Comparison of ENCODE assay signal across 14 cellular contexts in the genomic region with DNA sequence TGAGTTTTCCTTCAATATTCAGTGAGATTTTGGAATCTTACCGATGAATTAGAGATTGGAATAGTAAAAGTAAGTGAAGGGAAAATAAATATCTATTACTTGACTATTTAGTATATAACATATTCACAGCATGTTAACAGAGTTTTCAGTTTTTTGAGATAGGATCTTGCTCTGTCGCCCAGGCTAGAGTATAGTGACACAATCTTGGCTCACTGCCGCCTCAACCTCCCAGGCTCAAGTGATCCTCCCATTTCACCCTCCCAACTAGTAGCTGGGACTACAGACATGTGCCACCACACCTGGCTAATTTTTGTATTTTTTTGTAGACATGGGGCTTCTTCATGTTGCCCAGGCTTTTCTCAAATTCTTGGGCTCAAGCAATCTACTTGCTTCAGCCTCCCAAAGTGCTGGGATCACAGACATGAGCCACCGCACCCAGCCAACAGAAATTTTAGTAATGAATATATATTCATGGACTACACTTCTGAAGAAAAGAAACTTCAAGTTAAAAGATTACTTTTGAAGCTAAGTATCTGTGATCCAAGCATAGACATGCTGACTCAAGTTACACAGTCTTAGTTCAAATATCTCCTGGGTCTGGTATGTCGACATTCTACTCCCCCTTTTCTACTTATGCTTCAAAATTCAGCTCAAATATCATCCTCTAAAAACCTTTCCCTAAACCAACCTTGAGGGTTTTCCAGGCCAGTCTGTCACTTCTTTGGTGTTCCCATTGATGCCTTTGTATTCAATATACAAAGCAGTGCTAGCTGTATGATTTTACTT. TPM values are rescaled to one million over a fixed set of nuclear protein-coding genes. Genes with fewer than 3 reads are reported as not detected.
A peak's percentile ranks its signal among the peaks of the same experiment; 100 is the strongest.
DNase-seq lines count a peak whose midpoint lies in the region; ATAC-seq and TF ChIP-seq lines count a peak whose summit lies in the region.
"Had no signal": no experiment of that assay in that cellular context is flagged by ENCODE, and none has a peak within 500 bp of the region (broad histone marks: within the 10 kb centered on the region; RNA-seq: fewer than 3 reads in every experiment).

No MANE protein-coding gene starts in this region.

- POLR2A ChIA-PET in activated CD8-positive, alpha-beta T cell treated with anti-CD3 and anti-CD28 coated beads for 36 hours (lab: Charles Lee): interaction anchor here (1.1 to 1.3 kb wide), 2 partner anchors 13 to 139 kb away, joined by 3 to 5 read pairs; a partner anchor contains a TSS
- POLR2A ChIA-PET in activated CD8-positive, alpha-beta T cell treated with anti-CD3 and anti-CD28 coated beads, Interleukin-2, amount 10 ng/mL, durations not matched to agents 7 days and 5 days (lab: Charles Lee): interaction anchor here (1.2 kb wide), 1 partner anchor 13 kb away, joined by 3 read pairs; no protein-coding TSS in a partner anchor
- POLR2A ChIA-PET in activated CD4-positive, alpha-beta memory T cell treated with anti-CD3 and anti-CD28 coated beads, Interleukin-2, amount 10 ng/mL, durations not matched to agents 7 days and 5 days (lab: Charles Lee): interaction anchor here (1.1 kb wide), 1 partner anchor 9 kb away, joined by 5 read pairs; no protein-coding TSS in a partner anchor

- ATAC-seq in activated CD8-positive, alpha-beta T cell treated with anti-CD3 and anti-CD28 coated beads for 36 hours: no peak
- no peak for ATAC-seq in activated CD8-positive, alpha-beta T cell treated with anti-CD3 and anti-CD28 coated beads, Interleukin-2, amount 10 ng/mL, durations not matched to agents 7 days and 5 days
- peak; percentile 63; the same call in 2 of the 3 replicates for ATAC-seq in RWPE2 (ENCODE audit: low read depth)
- peak; percentile 77 for ATAC-seq in sciatic nerve
- ATAC-seq: mucosa of descending colon had no signal

- H3K9me3 ChIP-seq in RWPE2 (ENCODE audit: severe bottlenecking) (no peaks in the 10 kb centered on the region), stomach (no peaks in the 10 kb centered on the region)
- H3K9me3 ChIP-seq: mucosa of descending colon had no signal

- H3K36me3 ChIP-seq in RWPE2 (ENCODE audit: low read depth): 0 out of 2 replicates have a peak, but pooled peaks cover 5% of the 10 kb centered on the region
- no peaks in the 10 kb centered on the region for H3K36me3 ChIP-seq in stomach

- no peaks in the 10 kb centered on the region for H3K27me3 ChIP-seq in RWPE2 (ENCODE audit: insufficient read depth, poor library complexity, severe bottlenecking)
- H3K27me3 ChIP-seq in stomach: no peaks in the 10 kb centered on the region

- 76 to 82% (median 79%) methylated on average over 5 of the region's 5 CpGs for WGBS in stomach, 5 donors

- no peak overlapping the region for H3K4me3 ChIP-seq in RWPE2 (ENCODE audit: severe bottlenecking)
- H3K4me3 ChIP-seq in stomach: no peak overlapping the region
- H3K4me3 ChIP-seq: mucosa of descending colon had no signal

- no peak for TF ChIP-seq POLR2A in stomach (IDR thresholded peaks at IDR 0.05)

- no peaks in the 10 kb centered on the region for H3K27me3 Mint-ChIP-seq in activated CD8-positive, alpha-beta T cell treated with anti-CD3 and anti-CD28 coated beads for 36 hours
- H3K27me3 Mint-ChIP-seq in activated CD8-positive, alpha-beta T cell treated with anti-CD3 and anti-CD28 coated beads, Interleukin-2, amount 10 ng/mL, durations not matched to agents 7 days and 5 days (ENCODE audit: low read depth): no peaks in the 10 kb centered on the region
- H3K27me3 Mint-ChIP-seq in activated CD4-positive, alpha-beta memory T cell treated with anti-CD3 and anti-CD28 coated beads, Interleukin-2, amount 10 ng/mL, durations not matched to agents 7 days and 5 days: no peaks in the 10 kb centered on the region

- DNase-seq in activated CD8-positive, alpha-beta T cell treated with anti-CD3 and anti-CD28 coated beads for 36 hours: no peak
- DNase-seq in activated CD8-positive, alpha-beta T cell treated with anti-CD3 and anti-CD28 coated beads, Interleukin-2, amount 10 ng/mL, durations not matched to agents 7 days and 5 days: no peak
- DNase-seq in RWPE2 (ENCODE audit: low spot score) (no peak), fibroblast of peridontal ligament (ENCODE audit: extremely low read depth) (peak; percentile 82), sciatic nerve (ENCODE audit: low spot score) (no peak), stomach (no peak)
- no peak for DNase-seq in activated CD4-positive, alpha-beta memory T cell treated with anti-CD3 and anti-CD28 coated beads, Interleukin-2, amount 10 ng/mL, durations not matched to agents 7 days and 5 days
- DNase-seq in activated CD8-positive, alpha-beta memory T cell treated with anti-CD3 and anti-CD28 coated beads for 24 hours: no peak
- DNase-seq: ACHN, cerebellar nuclear complex, H7, hypothalamus, mucosa of descending colon, NCI-H69 had no signal

- H3K27ac ChIP-seq in RWPE2 (ENCODE audit: poor library complexity, severe bottlenecking): no peak overlapping the region
- H3K27ac ChIP-seq in stomach: peak overlapping the region in 1 of 5 donors; percentile 14

- H3K4me1 ChIP-seq in RWPE2 (ENCODE audit: insufficient read depth, poor library complexity, severe bottlenecking) (peaks cover 23% of the 10 kb centered on the region), stomach (peaks cover 35 to 88% (median 67%) of the 10 kb centered on the region in 4 donors)

- intact Hi-C loops in activated CD8-positive, alpha-beta T cell treated with anti-CD3 and anti-CD28 coated beads for 36 hours (cut with micrococcal nuclease): loop anchor here (10.0 kb wide), 1 partner anchor 677 kb away; no protein-coding TSS in a partner anchor
- intact Hi-C loops in sciatic nerve (cut with DNase I): no loop called here
- intact Hi-C loops in stomach (cut with DNase I; ENCODE audit: low total_unique reads): no loop called here

- peak overlapping the region; percentile 22 for H3K27ac Mint-ChIP-seq in activated CD8-positive, alpha-beta T cell treated with anti-CD3 and anti-CD28 coated beads for 36 hours
- no peak overlapping the region for H3K27ac Mint-ChIP-seq in activated CD8-positive, alpha-beta T cell treated with anti-CD3 and anti-CD28 coated beads, Interleukin-2, amount 10 ng/mL, durations not matched to agents 7 days and 5 days
- no peak overlapping the region for H3K27ac Mint-ChIP-seq in activated CD4-positive, alpha-beta memory T cell treated with anti-CD3 and anti-CD28 coated beads, Interleukin-2, amount 10 ng/mL, durations not matched to agents 7 days and 5 days

- CTCF ChIA-PET in activated CD8-positive, alpha-beta T cell treated with anti-CD3 and anti-CD28 coated beads for 36 hours (lab: Charles Lee): interaction anchor here (0.8 to 1.3 kb wide), 3 partner anchors 8 to 673 kb away, joined by 3 to 11 read pairs (median 3); no protein-coding TSS in a partner anchor
- CTCF ChIA-PET in activated CD8-positive, alpha-beta T cell treated with anti-CD3 and anti-CD28 coated beads, Interleukin-2, amount 10 ng/mL, durations not matched to agents 7 days and 5 days (lab: Charles Lee): interaction anchor here (0.8 to 1.3 kb wide), 3 partner anchors 8 to 20 kb away, joined by 3 to 9 read pairs (median 3); no protein-coding TSS in a partner anchor
- CTCF ChIA-PET in activated CD4-positive, alpha-beta memory T cell treated with anti-CD3 and anti-CD28 coated beads, Interleukin-2, amount 10 ng/mL, durations not matched to agents 7 days and 5 days (lab: Charles Lee): interaction anchor here (1.1 kb wide), 2 partner anchors 8 to 9 kb away, joined by 3 to 10 read pairs; no protein-coding TSS in a partner anchor

- H3K4me3 Mint-ChIP-seq in activated CD8-positive, alpha-beta T cell treated with anti-CD3 and anti-CD28 coated beads for 36 hours: no peak overlapping the region
- no peak overlapping the region for H3K4me3 Mint-ChIP-seq in activated CD8-positive, alpha-beta T cell treated with anti-CD3 and anti-CD28 coated beads, Interleukin-2, amount 10 ng/mL, durations not matched to agents 7 days and 5 days
- no peak overlapping the region for H3K4me3 Mint-ChIP-seq in activated CD4-positive, alpha-beta memory T cell treated with anti-CD3 and anti-CD28 coated beads, Interleukin-2, amount 10 ng/mL, durations not matched to agents 7 days and 5 days

- TF ChIP-seq EP300 in stomach (IDR thresholded peaks at IDR 0.05): no peak

- peaks cover 74% of the 10 kb centered on the region for H3K4me1 Mint-ChIP-seq in activated CD8-positive, alpha-beta T cell treated with anti-CD3 and anti-CD28 coated beads for 36 hours (ENCODE audit: low read depth)
- H3K4me1 Mint-ChIP-seq in activated CD8-positive, alpha-beta T cell treated with anti-CD3 and anti-CD28 coated beads, Interleukin-2, amount 10 ng/mL, durations not matched to agents 7 days and 5 days (ENCODE audit: low read depth): peaks cover 57% of the 10 kb centered on the region
- peaks cover 69% of the 10 kb centered on the region for H3K4me1 Mint-ChIP-seq in activated CD4-positive, alpha-beta memory T cell treated with anti-CD3 and anti-CD28 coated beads, Interleukin-2, amount 10 ng/mL, durations not matched to agents 7 days and 5 days

- no peaks in the 10 kb centered on the region for H3K9me3 Mint-ChIP-seq in activated CD8-positive, alpha-beta T cell treated with anti-CD3 and anti-CD28 coated beads for 36 hours
- no peaks in the 10 kb centered on the region for H3K9me3 Mint-ChIP-seq in activated CD8-positive, alpha-beta T cell treated with anti-CD3 and anti-CD28 coated beads, Interleukin-2, amount 10 ng/mL, durations not matched to agents 7 days and 5 days (ENCODE audit: insufficient read depth)
- no peaks in the 10 kb centered on the region for H3K9me3 Mint-ChIP-seq in activated CD4-positive, alpha-beta memory T cell treated with anti-CD3 and anti-CD28 coated beads, Interleukin-2, amount 10 ng/mL, durations not matched to agents 7 days and 5 days

- TF ChIP-seq CTCF in activated CD8-positive, alpha-beta T cell treated with anti-CD3 and anti-CD28 coated beads for 36 hours (IDR thresholded peaks at IDR 0.05): no peak
- TF ChIP-seq CTCF in RWPE2 (IDR thresholded peaks at IDR 0.05; ENCODE audit: poor library complexity, severe bottlenecking) (no peak), stomach (IDR thresholded peaks at IDR 0.05) (no peak)

- H3K36me3 Mint-ChIP-seq in activated CD8-positive, alpha-beta T cell treated with anti-CD3 and anti-CD28 coated beads for 36 hours (ENCODE audit: low read depth): peaks cover 10% of the 10 kb centered on the region
- peaks cover 21% of the 10 kb centered on the region for H3K36me3 Mint-ChIP-seq in activated CD8-positive, alpha-beta T cell treated with anti-CD3 and anti-CD28 coated beads, Interleukin-2, amount 10 ng/mL, durations not matched to agents 7 days and 5 days (ENCODE audit: low read depth)
- peaks cover 25% of the 10 kb centered on the region for H3K36me3 Mint-ChIP-seq in activated CD4-positive, alpha-beta memory T cell treated with anti-CD3 and anti-CD28 coated beads, Interleukin-2, amount 10 ng/mL, durations not matched to agents 7 days and 5 days (ENCODE audit: low read depth)

RNA-seq across cellular contexts. Expression of a gene that starts 13.8 kb away (rescaled TPM):
- total RNA-seq in activated CD8-positive, alpha-beta T cell treated with anti-CD3 and anti-CD28 coated beads for 36 hours: 100 to 1,000 TPM; 186 to 192 TPM
- total RNA-seq in activated CD8-positive, alpha-beta T cell treated with anti-CD3 and anti-CD28 coated beads, Interleukin-2, amount 10 ng/mL, durations not matched to agents 7 days and 5 days: 100 to 1,000 TPM; 183 to 194 TPM
- total RNA-seq in sciatic nerve: 58.4 TPM
- total RNA-seq in activated CD4-positive, alpha-beta memory T cell treated with anti-CD3 and anti-CD28 coated beads, Interleukin-2, amount 10 ng/mL, durations not matched to agents 7 days and 5 days: 100 to 1,000 TPM; 159 to 170 TPM
- total RNA-seq in stomach: 10 to 100 TPM in 4 of 5 donors, 1 to 10 TPM in 1; 6.1 to 47.4 (median 17.9) TPM
- polyA plus RNA-seq in stomach: 10 to 100 TPM; 38.8 to 65.7 (median 63.7) TPM

RNA-seq across cellular contexts. Expression of a gene that starts 39.3 kb away (rescaled TPM):
- 10 to 100 TPM; 85.6 to 87.6 TPM for total RNA-seq in activated CD8-positive, alpha-beta T cell treated with anti-CD3 and anti-CD28 coated beads for 36 hours
- total RNA-seq in activated CD8-positive, alpha-beta T cell treated with anti-CD3 and anti-CD28 coated beads, Interleukin-2, amount 10 ng/mL, durations not matched to agents 7 days and 5 days: 10 to 100 TPM; 55.8 to 57.0 TPM
- total RNA-seq in sciatic nerve (41.4 TPM), stomach (10 to 100 TPM in 3 of 5 donors, 1 to 10 TPM in 2; 3.5 to 90.1 (median 13.5) TPM)
- total RNA-seq in activated CD4-positive, alpha-beta memory T cell treated with anti-CD3 and anti-CD28 coated beads, Interleukin-2, amount 10 ng/mL, durations not matched to agents 7 days and 5 days: 10 to 100 TPM; 57.2 to 58.0 TPM
- polyA plus RNA-seq in stomach: 10 to 100 TPM; 27.8 to 44.8 (median 34.5) TPM

RNA-seq across cellular contexts. Expression of a gene that starts 50.2 kb away (rescaled TPM):
- total RNA-seq in activated CD8-positive, alpha-beta T cell treated with anti-CD3 and anti-CD28 coated beads for 36 hours: 10 to 100 TPM; 54.9 to 61.9 TPM
- 10 to 100 TPM; 56.3 to 61.0 TPM for total RNA-seq in activated CD8-positive, alpha-beta T cell treated with anti-CD3 and anti-CD28 coated beads, Interleukin-2, amount 10 ng/mL, durations not matched to agents 7 days and 5 days
- total RNA-seq in sciatic nerve (50.0 TPM), stomach (10 to 100 TPM; 19.8 to 77.7 (median 38.8) TPM)
- 10 to 100 TPM; 44.2 to 47.3 TPM for total RNA-seq in activated CD4-positive, alpha-beta memory T cell treated with anti-CD3 and anti-CD28 coated beads, Interleukin-2, amount 10 ng/mL, durations not matched to agents 7 days and 5 days
- polyA plus RNA-seq in stomach: 10 to 100 TPM; 17.5 to 28.0 (median 23.5) TPM

Comparison
In these comparisons a context has a peak if more than half of its experiments do, and no peak if none do; other contexts are left out.
1. ATAC-seq: peak in RWPE2 (single experiment) and sciatic nerve (single experiment); none in activated CD8-positive, alpha-beta T cell treated with anti-CD3 and anti-CD28 coated beads for 36 hours (single experiment) and activated CD8-positive, alpha-beta T cell treated with anti-CD3 and anti-CD28 coated beads, Interleukin-2, amount 10 ng/mL, durations not matched to agents 7 days and 5 days (single experiment).